2 cellular contexts compared by ENCODE assay signal in the genomic region with DNA sequence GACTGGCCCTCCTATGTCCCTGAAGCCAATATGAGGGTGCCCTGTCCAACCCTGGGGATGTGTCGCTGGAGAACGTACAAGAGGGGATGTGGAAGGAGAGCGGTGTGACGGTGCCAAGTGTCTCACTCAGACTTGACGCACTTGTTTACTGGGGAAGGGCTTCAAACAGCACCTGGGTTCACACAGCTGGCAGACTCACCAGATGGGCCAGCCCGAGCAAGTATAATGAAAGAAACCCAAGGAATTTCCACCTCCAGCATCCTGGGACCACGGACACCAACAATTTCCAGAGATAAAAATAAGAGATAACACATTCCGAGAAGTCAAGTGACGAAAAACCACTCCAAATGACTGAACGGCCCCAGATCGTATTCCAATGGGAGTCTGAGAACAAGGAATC.
TF ChIP-seq lines count a peak whose summit lies in the region.

No MANE protein-coding gene starts in this region.

TF ChIP-seq in PFSK-1, 5 proteins besides CTCF, POLR2A, EP300 and RAD21:
- TF ChIP-seq SIN3A (IDR thresholded peaks at IDR 0.05; ENCODE audit: borderline replicate concordance, insufficient read depth, low read length) (no peak), POLR2AphosphoS5 (IDR thresholded peaks at IDR 0.05; ENCODE audit: low read depth, low read length) (0 out of 2 replicates have a peak, but pooled peaks have one; percentile 27)

TF ChIP-seq in H1, 55 proteins besides CTCF, POLR2A, EP300 and RAD21:
- TF ChIP-seq TEAD4 (IDR thresholded peaks at IDR 0.05; ENCODE audit: low read depth, low read length): no peak
- peak; percentile 43; the same call in 1 of the 2 replicates for TF ChIP-seq POLR2AphosphoS5 (IDR thresholded peaks at IDR 0.05; ENCODE audit: low read depth, low read length)
